ENCODE assay signal across 19 cellular contexts in the genomic region with DNA sequence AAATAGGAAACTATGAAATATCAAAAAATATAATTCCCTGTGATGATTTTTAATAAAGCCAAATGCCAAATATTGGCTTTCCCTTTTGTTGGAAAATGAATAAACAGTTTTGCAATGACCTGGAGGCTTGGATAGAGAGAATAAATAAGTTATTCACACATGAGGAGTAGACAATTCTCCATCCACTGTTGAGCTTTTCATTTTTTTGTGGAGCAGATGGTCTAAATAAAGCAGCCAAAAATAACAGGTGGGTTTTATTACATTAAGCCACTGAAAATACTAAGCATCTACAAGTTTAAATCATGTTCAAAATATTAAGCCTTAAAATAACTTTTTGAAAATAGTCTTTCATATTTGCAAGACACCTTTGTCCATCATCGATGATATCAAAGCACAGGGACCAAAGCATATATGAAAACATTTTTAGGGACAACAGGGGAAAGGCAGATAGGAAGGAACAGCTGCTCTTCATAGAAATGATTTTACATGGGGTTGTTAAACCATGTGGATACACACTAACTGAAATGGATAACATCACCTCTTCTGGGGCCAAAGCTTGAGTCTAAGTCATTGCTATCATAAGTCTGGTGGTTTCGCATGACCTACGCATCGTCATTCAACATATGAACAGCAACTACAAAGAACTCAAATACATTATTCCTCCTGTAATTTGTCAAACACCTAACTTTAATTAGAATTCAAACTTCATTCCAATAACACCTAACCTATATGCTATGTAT.
DNase-seq lines count a peak whose midpoint lies in the region; ATAC-seq and TF ChIP-seq lines count a peak whose summit lies in the region.
"Had no signal": no experiment of that assay in that cellular context is flagged by ENCODE, and none has a peak within 500 bp of the region (broad histone marks: within the 10 kb centered on the region; RNA-seq: fewer than 3 reads in every experiment).

No MANE protein-coding gene starts in this region.

- WGBS in heart right ventricle, 2 donors = 79 to 82% methylated on average over 4 of the region's 4 CpGs

- H3K9me3 ChIP-seq in heart right ventricle (no peaks in the 10 kb centered on the region), right atrium auricular region (no peaks in the 10 kb centered on the region), PC-3 (ENCODE audit: low read length) (no peaks in the 10 kb centered on the region)
- H3K9me3 ChIP-seq: BLaER1, Caco-2 had no signal

- no peaks in the 10 kb centered on the region for H4K20me1 ChIP-seq in PC-3 (ENCODE audit: low read length)
- H4K20me1 ChIP-seq: BLaER1 had no signal

- CTCF ChIA-PET in PC-3 (lab: Charles Lee) = no interaction called here

- no TSS peak for BruUV-seq in PC-3 (replicated peaks; lab: Mats Ljungman, UMichigan)

- H3F3A ChIP-seq in PC-3 (ENCODE audit: low read length, unreplicated experiment) = no peaks in the 10 kb centered on the region

- DNase-seq in heart right ventricle (no peak), right atrium auricular region (ENCODE audit: low spot score) (no peak), NCI-H1694 (lab: John Stamatoyannopoulos, UW) (peak; percentile 48), NCI-H2171 (lab: John Stamatoyannopoulos, UW) (peak; percentile 14), myocyte (ENCODE audit: low read depth) (peak; percentile 55), PC-3 (no peak), GF-D8 (lab: John Stamatoyannopoulos, UW) (no peak), ecto neural progenitor cell (ENCODE audit: low spot score) (no peak)
- DNase-seq: Caco-2; CD4-positive, CD25-positive, alpha-beta regulatory T cell; CD8-positive, alpha-beta T cell; DMS153; DND-41; H9 had no signal

- no peak for TF ChIP-seq CTCF in heart right ventricle (IDR thresholded peaks at IDR 0.05)
- no peak for TF ChIP-seq CTCF in right atrium auricular region (IDR thresholded peaks at IDR 0.05)
- no peak for TF ChIP-seq CTCF in PC-3 (conservative IDR thresholded peaks at IDR 0.05; ENCODE audit: low read depth, low read length)

- H3K27ac ChIP-seq in heart right ventricle = peak overlapping the region in 1 of 10 donors; percentile 28
- no peak overlapping the region for H3K27ac ChIP-seq in right atrium auricular region
- H3K27ac ChIP-seq in PC-3 (ENCODE audit: low read length) = no peak overlapping the region
- H3K27ac ChIP-seq: BLaER1, C4-2B had no signal

- H3K4me2 ChIP-seq in PC-3 (ENCODE audit: low read length) = no peak overlapping the region
- H3K4me2 ChIP-seq: BLaER1, GM23338 had no signal

- H3K79me2 ChIP-seq in PC-3 (ENCODE audit: low read length) = no peaks in the 10 kb centered on the region

- intact Hi-C loops in heart right ventricle (cut with DNase I) = no loop called here
- intact Hi-C loops in PC-3 (cut with micrococcal nuclease) = no loop called here

- H2AFZ ChIP-seq in PC-3 (ENCODE audit: low read length) = no peak overlapping the region
- H2AFZ ChIP-seq: GM23338 had no signal

- H3K4me3 ChIP-seq in heart right ventricle (no peak overlapping the region), right atrium auricular region (no peak overlapping the region), PC-3 (ENCODE audit: low read length) (no peak overlapping the region)
- H3K4me3 ChIP-seq: BLaER1, GM12878, GM23338 had no signal

- H3K36me3 ChIP-seq in heart right ventricle (no peaks in the 10 kb centered on the region), right atrium auricular region (no peaks in the 10 kb centered on the region), PC-3 (ENCODE audit: low read depth, low read length) (no peaks in the 10 kb centered on the region)
- H3K36me3 ChIP-seq: BLaER1 had no signal

- POLR2A ChIA-PET in PC-3 (lab: Charles Lee; ENCODE audit: unreplicated experiment) = no interaction called here

- no peak overlapping the region for H3K9ac ChIP-seq in PC-3 (ENCODE audit: low read length)
- H3K9ac ChIP-seq: BLaER1 had no signal

- H3K27me3 ChIP-seq in heart right ventricle = no peaks in the 10 kb centered on the region
- H3K27me3 ChIP-seq in right atrium auricular region = no peaks in the 10 kb centered on the region
- H3K27me3 ChIP-seq in PC-3 (ENCODE audit: low read length) = peaks cover 5% of the 10 kb centered on the region; the same call in 1 of the 2 replicates
- H3K27me3 ChIP-seq: BLaER1 had no signal

- H3K4me1 ChIP-seq in heart right ventricle = no peaks in the 10 kb centered on the region
- no peaks in the 10 kb centered on the region for H3K4me1 ChIP-seq in right atrium auricular region
- H3K4me1 ChIP-seq in PC-3 (ENCODE audit: insufficient read depth, low read length) = peaks cover 14% of the 10 kb centered on the region
- H3K4me1 ChIP-seq: BLaER1, Caco-2 had no signal

- ATAC-seq in heart right ventricle = peak in 6 of 8 donors; percentile 52 to 71 (median 60)
- ATAC-seq in PC-3 = no peak
- ATAC-seq: CD8-positive, alpha-beta T cell; GM12878; GM23338; HCT116 had no signal

- H3K9me2 ChIP-seq in PC-3 (replicated peaks; ENCODE audit: low read length) = no peaks in the 10 kb centered on the region

Comparison
In these comparisons a context has a peak if more than half of its experiments do, and no peak if none do; other contexts are left out.
1. DNase-seq: peak in NCI-H1694 (single experiment), NCI-H2171 (single experiment) and myocyte (single experiment); none in heart right ventricle (0 of 2), right atrium auricular region (single experiment), PC-3 (single experiment), GF-D8 (single experiment) and ecto neural progenitor cell (single experiment).